Comparison of ENCODE assay signal across 11 cellular contexts in genomic region chr14:68926236-68926635, GRCh38. TPM values are rescaled to one million over a fixed set of nuclear protein-coding genes. Genes with fewer than 3 reads are reported as not detected.
DNase-seq lines count a peak whose midpoint lies in the region; ATAC-seq, FAIRE-seq and TF ChIP-seq lines count a peak whose summit lies in the region.
"Had no signal": no experiment of that assay in that cellular context is flagged by ENCODE, and none has a peak within 500 bp of the region (broad histone marks: within the 10 kb centered on the region; RNA-seq: fewer than 3 reads in every experiment).

No MANE protein-coding gene starts in this region.

- H3K27ac Mint-ChIP-seq in activated T-helper 2 cell treated with anti-CD3 and anti-CD28 coated beads, Interferon-gamma antibody, Interleukin-2, Interleukin-4, amounts not matched to agents 10 μg/mL and 5 μg/mL and 100 μg/mL, durations not matched to agents 14 hours and 24 hours and 36 hours, result no peak overlapping the region

- no peaks in the 10 kb centered on the region; the same call in 2 of the 3 replicates for H3K79me2 ChIP-seq in K562 (ENCODE audit: control insufficient read depth, insufficient read depth, low read length)

- H3K36me3 ChIP-seq in K562 (ENCODE audit: control insufficient read depth, insufficient read depth, low read length), result peaks cover 23% of the 10 kb centered on the region; the same call in 2 of the 3 replicates
- H3K36me3 ChIP-seq in muscle layer of duodenum (ENCODE audit: control insufficient read depth in 1 of 2, insufficient read depth in 2 of 2, low read length in 2 of 2), result peaks cover 0 to 8% of the 10 kb centered on the region in 2 donors

- H2AFZ ChIP-seq in K562 (ENCODE audit: low read depth, low read length), result no peak overlapping the region

- peaks cover 29% of the 10 kb centered on the region for H3K4me1 Mint-ChIP-seq in activated T-helper 2 cell treated with anti-CD3 and anti-CD28 coated beads, Interferon-gamma antibody, Interleukin-2, Interleukin-4, amounts not matched to agents 10 μg/mL and 5 μg/mL and 100 μg/mL, durations not matched to agents 14 hours and 24 hours and 36 hours (ENCODE audit: low read depth)

- H3K4me2 ChIP-seq in K562 (ENCODE audit: insufficient read depth, low read length), result no peak overlapping the region

- peaks cover 0 to 7% of the 10 kb centered on the region in 2 experiments; a peak in 2 of 5 replicates for H3K4me1 ChIP-seq in K562 (replicated peaks in 1 of 2; ENCODE audit: control insufficient read depth in 2 of 2, insufficient read depth in 2 of 2, low read length in 2 of 2)
- peaks cover 2 to 81% of the 10 kb centered on the region in 2 donors for H3K4me1 ChIP-seq in muscle layer of duodenum (ENCODE audit: control insufficient read depth in 1 of 2, insufficient read depth in 2 of 2, low read length in 2 of 2)

- BruUV-seq in K562 (replicated peaks; lab: Mats Ljungman, UMichigan), result no TSS peak

- H3K27me3 Mint-ChIP-seq in activated T-helper 2 cell treated with anti-CD3 and anti-CD28 coated beads, Interferon-gamma antibody, Interleukin-2, Interleukin-4, amounts not matched to agents 10 μg/mL and 5 μg/mL and 100 μg/mL, durations not matched to agents 14 hours and 24 hours and 36 hours (ENCODE audit: low read depth), result no peaks in the 10 kb centered on the region

- H3K9me3 ChIP-seq in K562 (replicated peaks; ENCODE audit: control insufficient read depth, insufficient read depth, low read depth, low read length) (peaks cover 5% of the 10 kb centered on the region; the same call in 1 of the 2 replicates), muscle layer of duodenum (ENCODE audit: control insufficient read depth in 1 of 2, low read length in 2 of 2) (peaks cover 0 to 3% of the 10 kb centered on the region in 2 donors)

- POLR2A ChIA-PET in K562 (lab: Yijun Ruan, JAX), result interaction anchor here (0.5 to 0.9 kb wide), 2 partner anchors 9 to 530 kb away, joined by 4 to 5 read pairs; no protein-coding TSS in a partner anchor

- no peaks in the 10 kb centered on the region for H3K9me1 ChIP-seq in K562 (ENCODE audit: control insufficient read depth, insufficient read depth, low read length)

- ATAC-seq in K562, result no peak
- no peak for ATAC-seq in HG03520 (IDR thresholded peaks at IDR 0.05; ENCODE audit: unreplicated experiment)
- ATAC-seq: GM12878, left ventricle myocardium superior had no signal

- H3K9me3 Mint-ChIP-seq in activated T-helper 2 cell treated with anti-CD3 and anti-CD28 coated beads, Interferon-gamma antibody, Interleukin-2, Interleukin-4, amounts not matched to agents 10 μg/mL and 5 μg/mL and 100 μg/mL, durations not matched to agents 14 hours and 24 hours and 36 hours, result peaks cover 18% of the 10 kb centered on the region

- 0 out of 2 replicates have a peak, but pooled peaks cover 4% of the 10 kb centered on the region for H4K20me1 ChIP-seq in K562 (replicated peaks; ENCODE audit: control insufficient read depth, insufficient read depth, low read length)

- intact Hi-C loops in K562 (cut with micrococcal nuclease), result no loop called here
- intact Hi-C loops in activated T-helper 2 cell treated with anti-CD3 and anti-CD28 coated beads, Interferon-gamma antibody, Interleukin-2, Interleukin-4, amounts not matched to agents 10 μg/mL and 5 μg/mL and 100 μg/mL, durations not matched to agents 14 hours and 24 hours and 36 hours (cut with micrococcal nuclease), result no loop called here

- H3K36me3 Mint-ChIP-seq in activated T-helper 2 cell treated with anti-CD3 and anti-CD28 coated beads, Interferon-gamma antibody, Interleukin-2, Interleukin-4, amounts not matched to agents 10 μg/mL and 5 μg/mL and 100 μg/mL, durations not matched to agents 14 hours and 24 hours and 36 hours (ENCODE audit: low read depth), result peaks cover 40% of the 10 kb centered on the region

- no peak for TF ChIP-seq RAD21 in K562 (CRISPR knock-in tag; conservative IDR thresholded peaks at IDR 0.05 in 1 of 2, IDR thresholded peaks at IDR 0.05 in 1 of 2)

- TF ChIP-seq POLR2A in K562 (conservative IDR thresholded peaks at IDR 0.05), result no peak

- H3K4me3 Mint-ChIP-seq in activated T-helper 2 cell treated with anti-CD3 and anti-CD28 coated beads, Interferon-gamma antibody, Interleukin-2, Interleukin-4, amounts not matched to agents 10 μg/mL and 5 μg/mL and 100 μg/mL, durations not matched to agents 14 hours and 24 hours and 36 hours (ENCODE audit: low read depth), result no peak overlapping the region

- no peak for DNase-seq in D721Med (ENCODE audit: insufficient read length, low spot score)
- DNase-seq in HT1080 (ENCODE audit: low read depth), result peak; percentile 30
- no peak for DNase-seq in K562 (ENCODE audit: extremely low read depth in 1 of 4, low spot score in 3 of 4)
- DNase-seq in NCI-H345 treated with DMSO at 0.1 percent for 48 hours (lab: John Stamatoyannopoulos, UW; ENCODE audit: unreplicated experiment), result no peak
- no peak for DNase-seq in GM03348 (ENCODE audit: low spot score)
- DNase-seq in activated T-helper 2 cell treated with anti-CD3 and anti-CD28 coated beads, Interferon-gamma antibody, Interleukin-2, Interleukin-4, amounts not matched to agents 10 μg/mL and 5 μg/mL and 100 μg/mL, durations not matched to agents 14 hours and 24 hours and 36 hours (ENCODE audit: low spot score), result no peak
- DNase-seq: left ventricle myocardium superior, NCI-H526 treated with DMSO at 0.1 percent for 48 hours had no signal

- CTCF ChIA-PET in K562 (lab: Yijun Ruan, JAX; ENCODE audit: low intra/inter-chr PET ratio), result no interaction called here

- no peak for FAIRE-seq in D721Med (lab: Jason Lieb, UNC)
- FAIRE-seq in K562 (lab: Jason Lieb, UNC), result no peak
- FAIRE-seq: GM12878 had no signal

- TF ChIP-seq EP300 in K562 (IDR thresholded peaks at IDR 0.05; ENCODE audit: low read length), result no peak

- TF ChIP-seq CTCF in D721Med (IDR thresholded peaks at IDR 0.05; ENCODE audit: insufficient read depth, missing control alignments) (peak; percentile 4), K562 (IDR thresholded peaks at IDR 0.05 in 2 of 3, conservative IDR thresholded peaks at IDR 0.05 in 1 of 3; ENCODE audit: insufficient read depth in 2 of 3, low read depth in 1 of 3, low read length in 3 of 3) (peak in 2 of 3 experiments; percentile 33 to 35; a peak in 2 of 6 replicates)

- no CpG with 5 or more reads among the region's 1 CpG for WGBS in K562 (ENCODE audit: insufficient coverage, low coverage, missing lambda C conversion rate)

- H3K4me3 ChIP-seq in K562, result no peak overlapping the region
- no peak overlapping the region for H3K4me3 ChIP-seq in muscle layer of duodenum (ENCODE audit: low read depth in 1 of 2, low read length in 2 of 2)
- H3K4me3 ChIP-seq: GM12878 had no signal

- H3K27ac ChIP-seq in K562 (ENCODE audit: extremely low read depth, low read depth, low read length), result no peak overlapping the region
- H3K27ac ChIP-seq in muscle layer of duodenum (ENCODE audit: low read length), result peak overlapping the region; percentile 22

- no peak overlapping the region for H3K9ac ChIP-seq in K562 (ENCODE audit: insufficient read depth in 1 of 2, low read depth in 2 of 2, low read length in 2 of 2)

- in situ Hi-C loops in K562 (cut with MboI), result no loop called here

- H3K27me3 ChIP-seq in K562 (ENCODE audit: control insufficient read depth in 2 of 2, insufficient read depth in 2 of 2, low read length in 2 of 2) (no peaks in the 10 kb centered on the region), muscle layer of duodenum (ENCODE audit: low read depth, low read length) (no peaks in the 10 kb centered on the region)

TF ChIP-seq in K562, 482 proteins besides CTCF, POLR2A, EP300 and RAD21 (continues in another document):
- TF ChIP-seq ZNF764 (CRISPR knock-in tag; IDR thresholded peaks at IDR 0.05; ENCODE audit: low read depth), result no peak
- TF ChIP-seq SRSF1 (IDR thresholded peaks at IDR 0.05; ENCODE audit: low read depth, low read length), result no peak
- TF ChIP-seq CBX5 (IDR thresholded peaks at IDR 0.05; ENCODE audit: borderline replicate concordance, low read depth), result peak; percentile 71; the same call in 1 of the 2 replicates
- peak in 1 of 2 experiments; percentile 70; a peak in 1 of 3 replicates for TF ChIP-seq CBX3 (IDR thresholded peaks at IDR 0.05; ENCODE audit: borderline replicate concordance in 1 of 2, low read length in 2 of 2)

RNA-seq across cellular contexts. Expression of gene ACTN1, which starts 52.9 kb away (rescaled TPM):
- total RNA-seq in HT1080 (2014; rRNA removed; shearing (Covaris generic)), result 198 and 266 TPM in 2 replicates
- 238 and 271 TPM in 2 replicates for polyA plus RNA-seq in HT1080 (2015; cell fraction: cytosol; rRNA removed)
- 680 and 735 TPM in 2 replicates for polyA plus RNA-seq in HT1080 (2015; cell fraction: nucleus; rRNA removed)
- total RNA-seq in K562 (2011; cell fraction: chromatin; rRNA removed; ENCODE audit: low replicate concordance), result 54.6 and 92.3 TPM in 2 replicates
- total RNA-seq in K562 (2011; cell fraction: nucleolus; rRNA removed), result 49.7 and 53.4 TPM in 2 replicates
- 46.1 and 65.6 TPM in 2 replicates for total RNA-seq in K562 (2011; cell fraction: nucleoplasm; rRNA removed)
- total RNA-seq in K562 (2014; rRNA removed) (42.5 and 47.3 TPM in 2 replicates), K562 (2014; rRNA removed; fragmentation: Illumina TruSeq; extraction: Trizol) (15.9 and 16.8 TPM in 2 replicates), K562 (2015; rRNA removed; fragmentation: Illumina TruSeq; extraction: Trizol) (26.1 and 26.8 TPM in 2 replicates), K562 (2021) (62.3 and 67.7 TPM in 2 replicates)
- polyA plus RNA-seq in K562 (2011; rRNA removed) (37.3 and 44.7 TPM in 2 replicates), K562 (2014; fragmentation: Illumina TruSeq; extraction: Trizol) (56.9 and 59.2 TPM in 2 replicates), K562 (2014; fragmentation: Nextera tagmentation; extraction: Ambion mirVana) (1 to 10 TPM; 2.2 to 5.6 TPM), K562 (2014; rRNA removed) (30.8 and 34.5 TPM in 2 replicates)
- polyA plus RNA-seq in K562 (2011; cell fraction: cytosol; rRNA removed), result 33.0 and 71.5 TPM in 2 replicates
- 38.8 and 47.1 TPM in 2 replicates for polyA plus RNA-seq in K562 (2011; cell fraction: nucleus; rRNA removed)
- 63.9 and 83.3 TPM in 2 replicates for polyA plus RNA-seq in K562 (2012)
- 50.7 and 52.2 TPM in 2 replicates for polyA minus RNA-seq in K562 (2011; rRNA and poly(A)+ RNA removed)
- polyA minus RNA-seq in K562 (2011; cell fraction: cytosol; rRNA and poly(A)+ RNA removed), result 66.1 and 73.5 TPM in 2 replicates
- polyA minus RNA-seq in K562 (2011; cell fraction: nucleus; rRNA and poly(A)+ RNA removed), result 25.3 and 32.7 TPM in 2 replicates
- 133 and 134 TPM in 2 replicates for total RNA-seq in activated T-helper 2 cell treated with anti-CD3 and anti-CD28 coated beads, Interferon-gamma antibody, Interleukin-2, Interleukin-4, amounts not matched to agents 10 μg/mL and 5 μg/mL and 100 μg/mL, durations not matched to agents 14 hours and 24 hours and 36 hours
